ENCODE assay signal across 13 cellular contexts in genomic region chr2:113077921-113078320, GRCh38. TPM values are rescaled to one million over a fixed set of nuclear protein-coding genes. Genes with fewer than 3 reads are reported as not detected.
A peak's percentile ranks its signal among the peaks of the same experiment; 100 is the strongest.
DNase-seq lines count a peak whose midpoint lies in the region; ATAC-seq and TF ChIP-seq lines count a peak whose summit lies in the region.
"Had no signal": no experiment of that assay in that cellular context is flagged by ENCODE, and none has a peak within 500 bp of the region (broad histone marks: within the 10 kb centered on the region; RNA-seq: fewer than 3 reads in every experiment).

No MANE protein-coding gene starts in this region.

- 80% methylated on average over 1 of the region's 1 CpG for WGBS in right lobe of liver (ENCODE audit: insufficient coverage, low coverage, low lambda C conversion rate, missing lambda C conversion rate)

- BruUV-seq in MCF 10A (replicated peaks; lab: Mats Ljungman, UMichigan), result no TSS peak

- H3K9me3 Mint-ChIP-seq in MCF 10A (ENCODE audit: unreplicated experiment), result no peaks in the 10 kb centered on the region
- H3K9me3 Mint-ChIP-seq in activated T-cell treated with anti-CD3 and anti-CD28 coated beads, Interleukin-2, amount 50 U/mL, for 4 hours, result no peaks in the 10 kb centered on the region
- H3K9me3 Mint-ChIP-seq: activated naive CD4-positive, alpha-beta T cell treated with anti-CD3 and anti-CD28 coated beads, Interleukin-2, amount 50 U/mL, for 24 hours; effector memory CD8-positive, alpha-beta T cell had no signal

- TF ChIP-seq CTCF in MCF 10A (IDR thresholded peaks at IDR 0.05; ENCODE audit: unreplicated experiment) (no peak), right lobe of liver (IDR thresholded peaks at IDR 0.05) (no peak), vagina (IDR thresholded peaks at IDR 0.05) (no peak)

- H3K27me3 Mint-ChIP-seq in MCF 10A (ENCODE audit: insufficient read depth, unreplicated experiment), result no peaks in the 10 kb centered on the region
- H3K27me3 Mint-ChIP-seq in activated T-cell treated with anti-CD3 and anti-CD28 coated beads, Interleukin-2, amount 50 U/mL, for 4 hours (ENCODE audit: low read depth), result no peaks in the 10 kb centered on the region
- H3K27me3 Mint-ChIP-seq: activated naive CD4-positive, alpha-beta T cell treated with anti-CD3 and anti-CD28 coated beads, Interleukin-2, amount 50 U/mL, for 24 hours had no signal

- no peaks in the 10 kb centered on the region for H3K36me3 Mint-ChIP-seq in MCF 10A (ENCODE audit: insufficient read depth, unreplicated experiment)
- H3K36me3 Mint-ChIP-seq in activated T-cell treated with anti-CD3 and anti-CD28 coated beads, Interleukin-2, amount 50 U/mL, for 4 hours (ENCODE audit: insufficient read depth), result no peaks in the 10 kb centered on the region
- H3K36me3 Mint-ChIP-seq: activated naive CD4-positive, alpha-beta T cell treated with anti-CD3 and anti-CD28 coated beads, Interleukin-2, amount 50 U/mL, for 24 hours had no signal

- peak overlapping the region; percentile 31 for H3K4me3 Mint-ChIP-seq in MCF 10A (ENCODE audit: unreplicated experiment)
- H3K4me3 Mint-ChIP-seq in activated T-cell treated with anti-CD3 and anti-CD28 coated beads, Interleukin-2, amount 50 U/mL, for 4 hours, result no peak overlapping the region
- H3K4me3 Mint-ChIP-seq: activated naive CD4-positive, alpha-beta T cell treated with anti-CD3 and anti-CD28 coated beads, Interleukin-2, amount 50 U/mL, for 24 hours; effector memory CD8-positive, alpha-beta T cell had no signal

- H3K36me3 ChIP-seq in right lobe of liver (no peaks in the 10 kb centered on the region), vagina (no peaks in the 10 kb centered on the region)
- H3K36me3 ChIP-seq: cardiac muscle cell had no signal

- CTCF ChIA-PET in MCF 10A (lab: Yijun Ruan, JAX), result interaction anchor here (0.5 to 12.2 kb wide), 7 partner anchors 19 to 618 kb away, joined by 3 to 267 read pairs (median 6); partner anchors contain the start of gene IL36RN

- peak; percentile 89 for DNase-seq in HPDE6-E6E7 (ENCODE audit: extremely low spot score)
- DNase-seq in MCF 10A (ENCODE audit: unreplicated experiment), result peak; percentile 87
- DNase-seq in right lobe of liver, result peak in 1 of 3 donors; percentile 47
- no peak for DNase-seq in vagina (ENCODE audit: extremely low spot score in 2 of 2)
- DNase-seq in NCI-H2029 treated with DMSO at 0.1 percent for 48 hours (lab: John Stamatoyannopoulos, UW), result no peak
- no peak for DNase-seq in activated T-cell treated with anti-CD3 and anti-CD28 coated beads, Interleukin-2, amount 50 U/mL, for 4 hours
- DNase-seq: effector memory CD8-positive, alpha-beta T cell; NCI-H1092; NCI-H2171; substantia nigra had no signal

- H3K27ac ChIP-seq in right lobe of liver (peak overlapping the region; percentile 29 to 60 (median 37)), vagina (peak overlapping the region; percentile 63)
- H3K27ac ChIP-seq: cardiac muscle cell had no signal

- ATAC-seq in right lobe of liver (peak in 1 of 4 donors; percentile 54), HG02970 (IDR thresholded peaks at IDR 0.05; ENCODE audit: low FRiP score, unreplicated experiment) (no peak)
- no peak for ATAC-seq in activated T-cell treated with anti-CD3 and anti-CD28 coated beads, Interleukin-2, amount 50 U/mL, for 4 hours
- ATAC-seq: effector memory CD8-positive, alpha-beta T cell had no signal

- TF ChIP-seq POLR2A in right lobe of liver (IDR thresholded peaks at IDR 0.05) (no peak), vagina (IDR thresholded peaks at IDR 0.05) (no peak)

- H3K4me3 ChIP-seq in right lobe of liver, result no peak overlapping the region
- no peak overlapping the region for H3K4me3 ChIP-seq in vagina
- H3K4me3 ChIP-seq: cardiac muscle cell had no signal

- no peaks in the 10 kb centered on the region for H3K9me3 ChIP-seq in right lobe of liver
- H3K9me3 ChIP-seq in vagina, result no peaks in the 10 kb centered on the region

- peaks cover 34% of the 10 kb centered on the region for H3K4me1 Mint-ChIP-seq in MCF 10A (ENCODE audit: insufficient read depth, unreplicated experiment)
- peaks cover 6% of the 10 kb centered on the region for H3K4me1 Mint-ChIP-seq in activated T-cell treated with anti-CD3 and anti-CD28 coated beads, Interleukin-2, amount 50 U/mL, for 4 hours (ENCODE audit: low read depth)

- peak overlapping the region; percentile 88 for H3K27ac Mint-ChIP-seq in MCF 10A (ENCODE audit: low read depth, unreplicated experiment)
- H3K27ac Mint-ChIP-seq: effector memory CD8-positive, alpha-beta T cell had no signal

- POLR2A ChIA-PET in MCF 10A (lab: Yijun Ruan, JAX), result interaction anchor here (0.6 to 3.8 kb wide), 10 partner anchors 9 to 298 kb away, joined by 3 to 52 read pairs (median 4); partner anchors contain the start of gene IL1F10

- H3K4me1 ChIP-seq in right lobe of liver (peaks cover 0 to 6% (median 0%) of the 10 kb centered on the region in 4 donors), vagina (no peaks in the 10 kb centered on the region)

- no peaks in the 10 kb centered on the region for H3K27me3 ChIP-seq in right lobe of liver
- H3K27me3 ChIP-seq in vagina, result no peaks in the 10 kb centered on the region

- intact Hi-C loops in MCF 10A (cut with micrococcal nuclease) (loop anchor here (1.0 to 2.0 kb wide), 2 partner anchors 61 to 163 kb away; no protein-coding TSS in a partner anchor), right lobe of liver (cut with DNase I) (no loop called here), vagina (cut with DNase I) (no loop called here)

RNA-seq across cellular contexts. Expression of gene IL1F10, which starts 10.2 kb away (rescaled TPM):
- total RNA-seq in MCF 10A (2022) (not detected in 2 replicates), right lobe of liver (not detected), vagina (not detected)
- total RNA-seq in activated T-cell treated with anti-CD3 and anti-CD28 coated beads, Interleukin-2, amount 50 U/mL, for 4 hours, result not detected
- total RNA-seq: cardiac muscle cell had no signal

RNA-seq across cellular contexts. Expression of gene IL36RN, which starts 18.9 kb away (rescaled TPM):
- total RNA-seq in MCF 10A (2022) (not detected in 2 replicates), right lobe of liver (not detected), vagina (0.25 TPM)
- 1 to 10 TPM in 2 of 3 donors, under 1 TPM in 1; 0.61 to 3.9 (median 1.6) TPM for total RNA-seq in activated T-cell treated with anti-CD3 and anti-CD28 coated beads, Interleukin-2, amount 50 U/mL, for 4 hours
- total RNA-seq: cardiac muscle cell had no signal

RNA-seq across cellular contexts. Expression of gene IL36B, which starts 25.3 kb away (rescaled TPM):
- not detected in 2 replicates for total RNA-seq in MCF 10A (2022)
- not detected for total RNA-seq in right lobe of liver
- total RNA-seq in vagina, result not detected
- total RNA-seq in activated T-cell treated with anti-CD3 and anti-CD28 coated beads, Interleukin-2, amount 50 U/mL, for 4 hours, result not detected
- total RNA-seq: cardiac muscle cell had no signal

RNA-seq across cellular contexts. Expression of gene IL1RN, which starts 49.5 kb away (rescaled TPM):
- total RNA-seq in MCF 10A (2022) (0.39 TPM in 1 of 2 replicates, not detected in the other), right lobe of liver (10 to 100 TPM; 14.5 to 98.1 (median 43.9) TPM), vagina (253 TPM)
- total RNA-seq in activated T-cell treated with anti-CD3 and anti-CD28 coated beads, Interleukin-2, amount 50 U/mL, for 4 hours, result 1 to 10 TPM; 1.2 to 2.5 (median 1.8) TPM
- total RNA-seq: cardiac muscle cell had no signal

Comparison
In these comparisons a context has a peak if more than half of its experiments do, and no peak if none do; other contexts are left out.
1. DNase-seq: peak in HPDE6-E6E7 (single experiment) and MCF 10A (single experiment); none in vagina (0 of 2), NCI-H2029 treated with DMSO at 0.1 percent for 48 hours (single experiment) and activated T-cell treated with anti-CD3 and anti-CD28 coated beads, Interleukin-2, amount 50 U/mL, for 4 hours (single experiment).